Comparison of ENCODE assay signal across 1 cellular context in genomic region chr9:136485049-136485647, GRCh38.
TF ChIP-seq lines count a peak whose summit lies in the region.

No MANE protein-coding gene starts in this region.

TF ChIP-seq in GM23338, 12 proteins besides CTCF, POLR2A, EP300 and RAD21 (continued from another document):
- TF ChIP-seq ZNF462 (CRISPR knock-in tag; IDR thresholded peaks at IDR 0.05) (no peak), POLR2AphosphoS5 (IDR thresholded peaks at IDR 0.05; ENCODE audit: low read depth) (no peak), NANOG (IDR thresholded peaks at IDR 0.05; ENCODE audit: borderline replicate concordance) (no peak)
